ENCODE assay signal across 23 cellular contexts in the genomic region with DNA sequence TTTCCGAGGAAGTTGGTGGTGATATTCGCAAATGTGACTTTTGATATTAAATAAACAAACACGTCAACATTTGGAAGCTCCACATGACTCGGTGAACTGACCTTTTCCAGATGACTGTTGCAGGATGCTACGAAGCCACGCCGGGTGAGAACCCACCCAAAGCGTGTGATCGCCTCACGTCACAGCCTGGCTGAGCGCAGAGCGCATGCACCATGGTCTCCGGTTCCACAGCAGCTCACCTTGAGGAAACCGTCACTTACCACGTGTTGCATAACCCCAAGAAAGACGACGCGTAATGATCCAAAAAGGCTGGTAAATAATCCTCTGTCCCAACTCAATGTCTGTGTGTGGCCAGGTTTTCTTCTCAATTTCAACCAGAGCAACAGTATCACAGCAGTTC.
A peak's percentile ranks its signal among the peaks of the same experiment; 100 is the strongest.
DNase-seq lines count a peak whose midpoint lies in the region; ATAC-seq and TF ChIP-seq lines count a peak whose summit lies in the region.
"Had no signal": no experiment of that assay in that cellular context is flagged by ENCODE, and none has a peak within 500 bp of the region (broad histone marks: within the 10 kb centered on the region; RNA-seq: fewer than 3 reads in every experiment).

No MANE protein-coding gene starts in this region.

- H3K36me3 Mint-ChIP-seq in activated B cell treated with CpG ODN at 0.5 μM for 24 hours (ENCODE audit: low read depth): no peaks in the 10 kb centered on the region
- H3K36me3 Mint-ChIP-seq: CD14-positive monocyte had no signal

- peak; percentile 20 for DNase-seq in cardiac septum (ENCODE audit: low spot score)
- no peak for DNase-seq in left ventricle myocardium superior
- DNase-seq in activated B cell treated with CpG ODN at 0.5 μM for 24 hours: peak; percentile 2
- DNase-seq in mesenteric fat pad (ENCODE audit: low spot score): peak; percentile 60
- peak; percentile 42 to 57 for DNase-seq in suprapubic skin (ENCODE audit: low spot score in 2 of 2)
- no peak for DNase-seq in UCSD-AML1 (lab: John Stamatoyannopoulos, UW; ENCODE audit: unreplicated experiment)
- no peak for DNase-seq in stimulated activated naive CD8-positive, alpha-beta T cell treated with anti-CD3 and anti-CD28 coated beads, Interleukin-15, amount 100 ng/mL, for 72 hours
- DNase-seq: DMS79, GOT3, IMR-90, NCI-H1105, NCI-H1694, NCI-H2081, NCI-H2171, NCI-H524 treated with DMSO at 0.1 percent for 48 hours, NCI-H82 had no signal

- no peak overlapping the region for H3K4me3 Mint-ChIP-seq in activated B cell treated with CpG ODN at 0.5 μM for 24 hours
- H3K4me3 Mint-ChIP-seq in stimulated activated naive CD8-positive, alpha-beta T cell treated with anti-CD3 and anti-CD28 coated beads, Interleukin-15, amount 100 ng/mL, for 72 hours: no peak overlapping the region
- H3K4me3 Mint-ChIP-seq: B cell, CD14-positive monocyte had no signal

- no peaks in the 10 kb centered on the region for H3K27me3 ChIP-seq in suprapubic skin

- no peaks in the 10 kb centered on the region for H3K36me3 ChIP-seq in suprapubic skin

- H3K9me3 Mint-ChIP-seq in activated B cell treated with CpG ODN at 0.5 μM for 24 hours: no peaks in the 10 kb centered on the region
- H3K9me3 Mint-ChIP-seq in stimulated activated naive CD8-positive, alpha-beta T cell treated with anti-CD3 and anti-CD28 coated beads, Interleukin-15, amount 100 ng/mL, for 72 hours: no peaks in the 10 kb centered on the region

- no peak overlapping the region for H3K27ac Mint-ChIP-seq in activated B cell treated with CpG ODN at 0.5 μM for 24 hours
- no peak overlapping the region for H3K27ac Mint-ChIP-seq in stimulated activated naive CD8-positive, alpha-beta T cell treated with anti-CD3 and anti-CD28 coated beads, Interleukin-15, amount 100 ng/mL, for 72 hours
- H3K27ac Mint-ChIP-seq: B cell, CD14-positive monocyte had no signal

- POLR2A ChIA-PET in activated B cell treated with CpG ODN at 0.5 μM for 24 hours (lab: Charles Lee): no interaction called here

- 85% methylated on average over 18 of the region's 18 CpGs for WGBS in suprapubic skin

- ATAC-seq in left ventricle myocardium superior (no peak), activated B cell treated with CpG ODN at 0.5 μM for 24 hours (ENCODE audit: low read depth) (no peak), HG02759 (IDR thresholded peaks at IDR 0.05; ENCODE audit: unreplicated experiment) (no peak)
- no peak for ATAC-seq in stimulated activated naive CD8-positive, alpha-beta T cell treated with anti-CD3 and anti-CD28 coated beads, Interleukin-15, amount 100 ng/mL, for 72 hours
- ATAC-seq: A549, HCT116, Panc1 had no signal

- H3K27ac ChIP-seq in suprapubic skin: no peak overlapping the region
- H3K27ac ChIP-seq: A549, KMS-11 had no signal

- no peaks in the 10 kb centered on the region for H3K4me1 Mint-ChIP-seq in activated B cell treated with CpG ODN at 0.5 μM for 24 hours
- no peaks in the 10 kb centered on the region for H3K4me1 Mint-ChIP-seq in stimulated activated naive CD8-positive, alpha-beta T cell treated with anti-CD3 and anti-CD28 coated beads, Interleukin-15, amount 100 ng/mL, for 72 hours
- H3K4me1 Mint-ChIP-seq: B cell, CD14-positive monocyte had no signal

- peaks cover 27% of the 10 kb centered on the region for H3K4me1 ChIP-seq in suprapubic skin
- H3K4me1 ChIP-seq: A549 had no signal

- no peaks in the 10 kb centered on the region for H3K9me3 ChIP-seq in suprapubic skin
- H3K9me3 ChIP-seq: A549 had no signal

- TF ChIP-seq POLR2A in suprapubic skin (IDR thresholded peaks at IDR 0.05): no peak

- CTCF ChIA-PET in activated B cell treated with CpG ODN at 0.5 μM for 24 hours (lab: Charles Lee): interaction anchor here (0.9 kb wide), 1 partner anchor 10 kb away, joined by 4 read pairs; no protein-coding TSS in a partner anchor

- H3K4me3 ChIP-seq in suprapubic skin: no peak overlapping the region
- H3K4me3 ChIP-seq: A549 had no signal

- intact Hi-C loops in cardiac septum (cut with DNase I): no loop called here
- intact Hi-C loops in left ventricle myocardium superior (cut with micrococcal nuclease): no loop called here
- intact Hi-C loops in activated B cell treated with CpG ODN at 0.5 μM for 24 hours (cut with micrococcal nuclease): no loop called here

- no peak for TF ChIP-seq EP300 in suprapubic skin (IDR thresholded peaks at IDR 0.05)

- H3K27me3 Mint-ChIP-seq in activated B cell treated with CpG ODN at 0.5 μM for 24 hours: peaks cover 3% of the 10 kb centered on the region
- H3K27me3 Mint-ChIP-seq in stimulated activated naive CD8-positive, alpha-beta T cell treated with anti-CD3 and anti-CD28 coated beads, Interleukin-15, amount 100 ng/mL, for 72 hours: no peaks in the 10 kb centered on the region

- TF ChIP-seq CTCF in activated B cell treated with CpG ODN at 0.5 μM for 24 hours (IDR thresholded peaks at IDR 0.05) (no peak), suprapubic skin (IDR thresholded peaks at IDR 0.05) (no peak)

Comparison
In these comparisons a context has a peak if more than half of its experiments do, and no peak if none do; other contexts are left out.
1. DNase-seq: peak in cardiac septum (single experiment), activated B cell treated with CpG ODN at 0.5 μM for 24 hours (single experiment), mesenteric fat pad (single experiment) and suprapubic skin (2 of 2); none in left ventricle myocardium superior (single experiment), UCSD-AML1 (single experiment) and stimulated activated naive CD8-positive, alpha-beta T cell treated with anti-CD3 and anti-CD28 coated beads, Interleukin-15, amount 100 ng/mL, for 72 hours (0 of 2).